In genomic region chr12:4355843-4356327, GRCh38 we compare ENCODE assay signal across 8 cellular contexts. TPM values are rescaled to one million over a fixed set of nuclear protein-coding genes. Genes with fewer than 3 reads are reported as not detected.
DNase-seq lines count a peak whose midpoint lies in the region; ATAC-seq and TF ChIP-seq lines count a peak whose summit lies in the region.

No MANE protein-coding gene starts in this region.

- ATAC-seq in esophagus mucosa (peak; percentile 36), GM19395 (IDR thresholded peaks at IDR 0.05; ENCODE audit: unreplicated experiment) (no peak), GM19452 (IDR thresholded peaks at IDR 0.05; ENCODE audit: unreplicated experiment) (no peak)

- WGBS in smooth muscle cell (ENCODE audit: low lambda C conversion rate): 45% methylated on average over 1 of the region's 1 CpG

- H3K4me1 Mint-ChIP-seq in activated CD4-positive, alpha-beta T cell treated with anti-CD3 and anti-CD28 coated beads, Interleukin-2, amount 10 ng/mL, durations not matched to agents 24 days and 14 days: peaks cover 4% of the 10 kb centered on the region

- no peaks in the 10 kb centered on the region for H3K27me3 ChIP-seq in smooth muscle cell (ENCODE audit: low read depth)

- no peak overlapping the region for H2AFZ ChIP-seq in smooth muscle cell (ENCODE audit: low read depth)

- peak overlapping the region; percentile 10 for H3K27ac Mint-ChIP-seq in activated CD4-positive, alpha-beta T cell treated with anti-CD3 and anti-CD28 coated beads, Interleukin-2, amount 10 ng/mL, durations not matched to agents 24 days and 14 days

- DNase-seq in DMS53 (lab: John Stamatoyannopoulos, UW) (peak; percentile 99), KG1 (lab: John Stamatoyannopoulos, UW) (peak; percentile 14), smooth muscle cell (lab: John Stamatoyannopoulos, UW; ENCODE audit: unreplicated experiment) (no peak), NCI-H187 (lab: John Stamatoyannopoulos, UW) (no peak)
- peak; percentile 88 for DNase-seq in activated CD4-positive, alpha-beta T cell treated with anti-CD3 and anti-CD28 coated beads, Interleukin-2, amount 10 ng/mL, durations not matched to agents 24 days and 14 days

- H3K27ac ChIP-seq in smooth muscle cell (ENCODE audit: low read depth): peak overlapping the region; percentile 41

- intact Hi-C loops in activated CD4-positive, alpha-beta T cell treated with anti-CD3 and anti-CD28 coated beads, Interleukin-2, amount 10 ng/mL, durations not matched to agents 24 days and 14 days (cut with micrococcal nuclease): no loop called here

- peaks cover 12% of the 10 kb centered on the region for H4K20me1 ChIP-seq in smooth muscle cell (ENCODE audit: low read depth)

- H3K9me3 Mint-ChIP-seq in activated CD4-positive, alpha-beta T cell treated with anti-CD3 and anti-CD28 coated beads, Interleukin-2, amount 10 ng/mL, durations not matched to agents 24 days and 14 days: no peaks in the 10 kb centered on the region

- H3K4me1 ChIP-seq in smooth muscle cell (ENCODE audit: low read depth): no peaks in the 10 kb centered on the region

- no peak overlapping the region for H3K4me3 ChIP-seq in smooth muscle cell

- peaks cover 13% of the 10 kb centered on the region for H3F3A ChIP-seq in smooth muscle cell (ENCODE audit: low read depth)

- TF ChIP-seq CTCF in smooth muscle cell (IDR thresholded peaks at IDR 0.05; ENCODE audit: borderline replicate concordance, insufficient read depth, poor library complexity, severe bottlenecking): peak; percentile 53

- no peaks in the 10 kb centered on the region for H3K36me3 ChIP-seq in smooth muscle cell (ENCODE audit: low read depth)

- H3K79me2 ChIP-seq in smooth muscle cell (ENCODE audit: low read depth): no peaks in the 10 kb centered on the region

- H3K9me3 ChIP-seq in smooth muscle cell (replicated peaks; ENCODE audit: low read depth): no peaks in the 10 kb centered on the region

- peak overlapping the region; percentile 23 for H3K4me2 ChIP-seq in smooth muscle cell

- H3K27me3 Mint-ChIP-seq in activated CD4-positive, alpha-beta T cell treated with anti-CD3 and anti-CD28 coated beads, Interleukin-2, amount 10 ng/mL, durations not matched to agents 24 days and 14 days: peaks cover 10% of the 10 kb centered on the region

- H3K36me3 Mint-ChIP-seq in activated CD4-positive, alpha-beta T cell treated with anti-CD3 and anti-CD28 coated beads, Interleukin-2, amount 10 ng/mL, durations not matched to agents 24 days and 14 days (ENCODE audit: low read depth): peaks cover 14% of the 10 kb centered on the region

- H3K9ac ChIP-seq in smooth muscle cell (ENCODE audit: low read depth): no peak overlapping the region

- H3K4me3 Mint-ChIP-seq in activated CD4-positive, alpha-beta T cell treated with anti-CD3 and anti-CD28 coated beads, Interleukin-2, amount 10 ng/mL, durations not matched to agents 24 days and 14 days: no peak overlapping the region

RNA-seq across cellular contexts. Expression of gene FGF23, which starts 23.6 kb away (rescaled TPM):
- total RNA-seq in activated CD4-positive, alpha-beta T cell treated with anti-CD3 and anti-CD28 coated beads, Interleukin-2, amount 10 ng/mL, durations not matched to agents 24 days and 14 days: not detected in 2 replicates
- total RNA-seq in esophagus mucosa (not detected), smooth muscle cell (not detected in 2 replicates)
- not detected in 2 replicates for polyA plus RNA-seq in smooth muscle cell

RNA-seq across cellular contexts. Expression of gene TIGAR, which starts 34.9 kb away (rescaled TPM):
- 13.4 TPM in 2 replicates for total RNA-seq in activated CD4-positive, alpha-beta T cell treated with anti-CD3 and anti-CD28 coated beads, Interleukin-2, amount 10 ng/mL, durations not matched to agents 24 days and 14 days
- total RNA-seq in esophagus mucosa: 6.1 TPM
- total RNA-seq in smooth muscle cell: 21.0 and 21.6 TPM in 2 replicates
- polyA plus RNA-seq in smooth muscle cell: 26.1 and 36.0 TPM in 2 replicates

Comparison
In these comparisons a context has a peak if more than half of its experiments do, and no peak if none do; other contexts are left out.
1. DNase-seq: peak in DMS53 (single experiment), KG1 (single experiment) and activated CD4-positive, alpha-beta T cell treated with anti-CD3 and anti-CD28 coated beads, Interleukin-2, amount 10 ng/mL, durations not matched to agents 24 days and 14 days (single experiment); none in smooth muscle cell (single experiment) and NCI-H187 (0 of 2).